9 cellular contexts compared by ENCODE assay signal in the genomic region with DNA sequence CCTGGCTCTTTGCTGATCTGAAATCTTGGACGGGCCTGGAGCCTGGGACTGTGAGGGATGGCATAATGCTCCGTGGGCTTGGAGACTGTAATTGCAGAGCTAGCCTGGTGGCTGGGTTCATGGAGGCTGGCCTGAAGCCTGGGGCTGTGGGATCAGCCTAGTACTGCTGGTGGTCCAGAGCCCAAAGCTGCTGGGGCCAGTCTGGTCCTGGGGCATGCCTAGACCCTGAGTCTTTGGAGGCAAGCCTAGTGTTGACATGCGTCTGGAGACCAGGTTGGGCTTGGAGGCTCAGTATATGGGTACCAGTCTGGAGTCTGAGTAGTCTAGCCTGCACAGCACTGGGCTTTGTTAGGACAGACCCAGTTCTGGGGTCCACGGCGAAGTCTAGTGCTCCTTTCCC.
"Had no signal": no experiment of that assay in that cellular context is flagged by ENCODE, and none has a peak within 500 bp of the region (broad histone marks: within the 10 kb centered on the region; RNA-seq: fewer than 3 reads in every experiment).

No MANE protein-coding gene starts in this region.

- H3K27ac ChIP-seq: GM23248 had no signal

- ATAC-seq: GM23338, HCT116 had no signal

- DNase-seq: GM23248, GOT3, H7, H9, HCEC 1CT, HFFc6 had no signal

- H3K27ac Mint-ChIP-seq: GM23338, H9, HFFc6 had no signal

- H3K4me1 ChIP-seq: HAP-1 had no signal

- H3K9me3 ChIP-seq: HAP-1 had no signal

- H3K4me3 Mint-ChIP-seq: GM23338, H9, HFFc6 had no signal

- H3K4me3 ChIP-seq: GM23248, GM23338, HAP-1 had no signal

- H3K36me3 ChIP-seq: HAP-1 had no signal

- H3K4me1 Mint-ChIP-seq: GM23338, H9 had no signal
